3 cellular contexts compared by ENCODE assay signal in genomic region chr10:125401462-125401861, GRCh38.
TF ChIP-seq lines count a peak whose summit lies in the region.

No MANE protein-coding gene starts in this region.

TF ChIP-seq in A549, 52 proteins besides CTCF, POLR2A, EP300 and RAD21:
- TF ChIP-seq MAFK (IDR thresholded peaks at IDR 0.05; ENCODE audit: partially characterized antibody) (peak; percentile 82), PBX3 (IDR thresholded peaks at IDR 0.05) (no peak)

TF ChIP-seq in IMR-90, 13 proteins besides CTCF, POLR2A, EP300 and RAD21:
- TF ChIP-seq NFE2L2 (IDR thresholded peaks at IDR 0.05; ENCODE audit: low read depth, low read length) = no peak
- peak; percentile 65 for TF ChIP-seq MAFK (IDR thresholded peaks at IDR 0.05; ENCODE audit: low read depth, low read length)
TF ChIP-seq in IMR-90: peak in this region for 1.

TF ChIP-seq in K562, 482 proteins besides CTCF, POLR2A, EP300 and RAD21:
- TF ChIP-seq POLR2G (IDR thresholded peaks at IDR 0.05; ENCODE audit: low read depth, low read length) = no peak
- TF ChIP-seq RFX5 (IDR thresholded peaks at IDR 0.05; ENCODE audit: low read depth, low read length) = no peak
- TF ChIP-seq CTBP1 (IDR thresholded peaks at IDR 0.05; ENCODE audit: borderline replicate concordance) = no peak
- no peak for TF ChIP-seq FIP1L1 (IDR thresholded peaks at IDR 0.05; ENCODE audit: low read depth, low read length, poor library complexity, severe bottlenecking)
- TF ChIP-seq, protein P1, sequence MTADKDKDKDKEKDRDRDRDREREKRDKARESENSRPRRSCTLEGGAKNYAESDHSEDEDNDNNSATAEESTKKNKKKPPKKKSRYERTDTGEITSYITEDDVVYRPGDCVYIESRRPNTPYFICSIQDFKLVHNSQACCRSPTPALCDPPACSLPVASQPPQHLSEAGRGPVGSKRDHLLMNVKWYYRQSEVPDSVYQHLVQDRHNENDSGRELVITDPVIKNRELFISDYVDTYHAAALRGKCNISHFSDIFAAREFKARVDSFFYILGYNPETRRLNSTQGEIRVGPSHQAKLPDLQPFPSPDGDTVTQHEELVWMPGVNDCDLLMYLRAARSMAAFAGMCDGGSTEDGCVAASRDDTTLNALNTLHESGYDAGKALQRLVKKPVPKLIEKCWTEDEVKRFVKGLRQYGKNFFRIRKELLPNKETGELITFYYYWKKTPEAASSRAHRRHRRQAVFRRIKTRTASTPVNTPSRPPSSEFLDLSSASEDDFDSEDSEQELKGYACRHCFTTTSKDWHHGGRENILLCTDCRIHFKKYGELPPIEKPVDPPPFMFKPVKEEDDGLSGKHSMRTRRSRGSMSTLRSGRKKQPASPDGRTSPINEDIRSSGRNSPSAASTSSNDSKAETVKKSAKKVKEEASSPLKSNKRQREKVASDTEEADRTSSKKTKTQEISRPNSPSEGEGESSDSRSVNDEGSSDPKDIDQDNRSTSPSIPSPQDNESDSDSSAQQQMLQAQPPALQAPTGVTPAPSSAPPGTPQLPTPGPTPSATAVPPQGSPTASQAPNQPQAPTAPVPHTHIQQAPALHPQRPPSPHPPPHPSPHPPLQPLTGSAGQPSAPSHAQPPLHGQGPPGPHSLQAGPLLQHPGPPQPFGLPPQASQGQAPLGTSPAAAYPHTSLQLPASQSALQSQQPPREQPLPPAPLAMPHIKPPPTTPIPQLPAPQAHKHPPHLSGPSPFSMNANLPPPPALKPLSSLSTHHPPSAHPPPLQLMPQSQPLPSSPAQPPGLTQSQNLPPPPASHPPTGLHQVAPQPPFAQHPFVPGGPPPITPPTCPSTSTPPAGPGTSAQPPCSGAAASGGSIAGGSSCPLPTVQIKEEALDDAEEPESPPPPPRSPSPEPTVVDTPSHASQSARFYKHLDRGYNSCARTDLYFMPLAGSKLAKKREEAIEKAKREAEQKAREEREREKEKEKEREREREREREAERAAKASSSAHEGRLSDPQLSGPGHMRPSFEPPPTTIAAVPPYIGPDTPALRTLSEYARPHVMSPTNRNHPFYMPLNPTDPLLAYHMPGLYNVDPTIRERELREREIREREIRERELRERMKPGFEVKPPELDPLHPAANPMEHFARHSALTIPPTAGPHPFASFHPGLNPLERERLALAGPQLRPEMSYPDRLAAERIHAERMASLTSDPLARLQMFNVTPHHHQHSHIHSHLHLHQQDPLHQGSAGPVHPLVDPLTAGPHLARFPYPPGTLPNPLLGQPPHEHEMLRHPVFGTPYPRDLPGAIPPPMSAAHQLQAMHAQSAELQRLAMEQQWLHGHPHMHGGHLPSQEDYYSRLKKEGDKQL (CRISPR knock-in tag; IDR thresholded peaks at IDR 0.05; ENCODE audit: borderline replicate concordance) = no peak
- TF ChIP-seq GMEB1 (CRISPR knock-in tag; IDR thresholded peaks at IDR 0.05) = no peak
- peak; percentile 72 for TF ChIP-seq ZNF316 (IDR thresholded peaks at IDR 0.05)
- no peak for TF ChIP-seq KLF10 (CRISPR knock-in tag; IDR thresholded peaks at IDR 0.05)
- TF ChIP-seq PCBP1 (IDR thresholded peaks at IDR 0.05; ENCODE audit: low read depth, low read length, poor library complexity, severe bottlenecking) = no peak
- peak; percentile 57 for TF ChIP-seq C11orf30 (IDR thresholded peaks at IDR 0.05; ENCODE audit: low read depth)
- TF ChIP-seq LARP7 (IDR thresholded peaks at IDR 0.05) = no peak
- no peak for TF ChIP-seq ZNF253 (CRISPR knock-in tag; conservative IDR thresholded peaks at IDR 0.05)
- TF ChIP-seq NCOA2 (IDR thresholded peaks at IDR 0.05; ENCODE audit: partially characterized antibody in 2 of 2) = no peak
- TF ChIP-seq, protein P2, sequence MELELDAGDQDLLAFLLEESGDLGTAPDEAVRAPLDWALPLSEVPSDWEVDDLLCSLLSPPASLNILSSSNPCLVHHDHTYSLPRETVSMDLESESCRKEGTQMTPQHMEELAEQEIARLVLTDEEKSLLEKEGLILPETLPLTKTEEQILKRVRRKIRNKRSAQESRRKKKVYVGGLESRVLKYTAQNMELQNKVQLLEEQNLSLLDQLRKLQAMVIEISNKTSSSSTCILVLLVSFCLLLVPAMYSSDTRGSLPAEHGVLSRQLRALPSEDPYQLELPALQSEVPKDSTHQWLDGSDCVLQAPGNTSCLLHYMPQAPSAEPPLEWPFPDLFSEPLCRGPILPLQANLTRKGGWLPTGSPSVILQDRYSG (tag; conservative IDR thresholded peaks at IDR 0.05; ENCODE audit: low read depth) = no peak
- TF ChIP-seq, protein P3, sequence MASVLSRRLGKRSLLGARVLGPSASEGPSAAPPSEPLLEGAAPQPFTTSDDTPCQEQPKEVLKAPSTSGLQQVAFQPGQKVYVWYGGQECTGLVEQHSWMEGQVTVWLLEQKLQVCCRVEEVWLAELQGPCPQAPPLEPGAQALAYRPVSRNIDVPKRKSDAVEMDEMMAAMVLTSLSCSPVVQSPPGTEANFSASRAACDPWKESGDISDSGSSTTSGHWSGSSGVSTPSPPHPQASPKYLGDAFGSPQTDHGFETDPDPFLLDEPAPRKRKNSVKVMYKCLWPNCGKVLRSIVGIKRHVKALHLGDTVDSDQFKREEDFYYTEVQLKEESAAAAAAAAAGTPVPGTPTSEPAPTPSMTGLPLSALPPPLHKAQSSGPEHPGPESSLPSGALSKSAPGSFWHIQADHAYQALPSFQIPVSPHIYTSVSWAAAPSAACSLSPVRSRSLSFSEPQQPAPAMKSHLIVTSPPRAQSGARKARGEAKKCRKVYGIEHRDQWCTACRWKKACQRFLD (CRISPR knock-in tag; IDR thresholded peaks at IDR 0.05) = no peak
- no peak for TF ChIP-seq FOXA1 (IDR thresholded peaks at IDR 0.05; ENCODE audit: borderline replicate concordance)
- peak; percentile 43 for TF ChIP-seq MAFG (tag; conservative IDR thresholded peaks at IDR 0.05)
- no peak for TF ChIP-seq GATAD2A (IDR thresholded peaks at IDR 0.05)
